In the genomic region with DNA sequence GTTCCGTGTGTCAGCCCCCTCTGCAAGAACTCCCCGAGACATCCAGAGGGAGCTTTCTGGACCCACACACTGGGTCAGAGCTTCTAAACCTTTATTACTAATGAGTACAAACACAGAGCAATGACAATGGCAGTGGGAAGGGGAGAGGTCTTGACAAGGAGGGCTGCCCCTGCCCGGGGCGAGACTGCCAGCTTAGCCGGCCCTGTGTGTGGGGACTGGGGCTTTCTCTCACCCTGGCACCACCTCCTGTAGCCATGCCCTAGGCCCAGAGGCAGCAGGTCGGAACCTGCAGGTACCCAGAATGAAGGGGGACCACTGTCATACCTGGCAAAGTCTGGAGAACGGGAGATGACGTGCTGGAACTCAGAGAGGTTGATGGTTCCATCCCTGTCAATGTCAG, we compare ENCODE assay signal across 11 cellular contexts. TPM values are rescaled to one million over a fixed set of nuclear protein-coding genes. Genes with fewer than 3 reads are reported as not detected.
DNase-seq lines count a peak whose midpoint lies in the region; ATAC-seq, FAIRE-seq and TF ChIP-seq lines count a peak whose summit lies in the region.
"Had no signal": no experiment of that assay in that cellular context is flagged by ENCODE, and none has a peak within 500 bp of the region (broad histone marks: within the 10 kb centered on the region; RNA-seq: fewer than 3 reads in every experiment).

No MANE protein-coding gene starts in this region.

- H3K4me3 ChIP-seq in kidney (ENCODE audit: low read length in 2 of 2) (no peak overlapping the region), SJCRH30 (no peak overlapping the region)

- H3K4me3 Mint-ChIP-seq in activated CD4-positive, alpha-beta T cell treated with anti-CD3 and anti-CD28 coated beads, Interleukin-2, amount 10 ng/mL, durations not matched to agents 7 days and 5 days, result peak overlapping the region; percentile 98
- peak overlapping the region; percentile 97 for H3K4me3 Mint-ChIP-seq in activated CD4-positive, alpha-beta memory T cell treated with anti-CD3 and anti-CD28 coated beads, Interleukin-2, amount 10 ng/mL, durations not matched to agents 7 days and 5 days
- H3K4me3 Mint-ChIP-seq in stimulated activated naive CD8-positive, alpha-beta T cell treated with anti-CD3 and anti-CD28 coated beads, Interleukin-15, amount 100 ng/mL, for 72 hours, result peak overlapping the region; percentile 89

- peaks cover 30% of the 10 kb centered on the region for H3K36me3 Mint-ChIP-seq in activated CD4-positive, alpha-beta T cell treated with anti-CD3 and anti-CD28 coated beads, Interleukin-2, amount 10 ng/mL, durations not matched to agents 7 days and 5 days (ENCODE audit: low read depth)
- H3K36me3 Mint-ChIP-seq in activated CD4-positive, alpha-beta memory T cell treated with anti-CD3 and anti-CD28 coated beads, Interleukin-2, amount 10 ng/mL, durations not matched to agents 7 days and 5 days (ENCODE audit: low read depth), result peaks cover 42% of the 10 kb centered on the region

- H3K9me3 ChIP-seq in kidney (ENCODE audit: control insufficient read depth in 1 of 2, low read length in 2 of 2) (no peaks in the 10 kb centered on the region), SJCRH30 (replicated peaks) (no peaks in the 10 kb centered on the region)

- H3K4me1 Mint-ChIP-seq in activated CD4-positive, alpha-beta T cell treated with anti-CD3 and anti-CD28 coated beads, Interleukin-2, amount 10 ng/mL, durations not matched to agents 7 days and 5 days, result peaks cover 53% of the 10 kb centered on the region
- H3K4me1 Mint-ChIP-seq in activated CD4-positive, alpha-beta memory T cell treated with anti-CD3 and anti-CD28 coated beads, Interleukin-2, amount 10 ng/mL, durations not matched to agents 7 days and 5 days, result peaks cover 51% of the 10 kb centered on the region
- H3K4me1 Mint-ChIP-seq in stimulated activated naive CD8-positive, alpha-beta T cell treated with anti-CD3 and anti-CD28 coated beads, Interleukin-15, amount 100 ng/mL, for 72 hours, result peaks cover 57% of the 10 kb centered on the region

- H3K27me3 ChIP-seq in SJCRH30, result no peaks in the 10 kb centered on the region
- H3K27me3 ChIP-seq: brain microvascular endothelial cell had no signal

- intact Hi-C loops in kidney (cut with DNase I), result no loop called here

- TF ChIP-seq CTCF in kidney (IDR thresholded peaks at IDR 0.05; ENCODE audit: borderline replicate concordance, extremely low read depth, insufficient read depth), result no peak

- H3K4me1 ChIP-seq in kidney (ENCODE audit: control insufficient read depth in 1 of 2, insufficient read depth in 1 of 2, low read depth in 1 of 2, low read length in 2 of 2) (peaks cover 23 to 33% of the 10 kb centered on the region in 2 donors), SJCRH30 (peaks cover 6% of the 10 kb centered on the region; the same call in 1 of the 2 replicates)

- FAIRE-seq in kidney (lab: Jason Lieb, UNC), result no peak

- no peak for ATAC-seq in stimulated activated naive CD8-positive, alpha-beta T cell treated with anti-CD3 and anti-CD28 coated beads, Interleukin-15, amount 100 ng/mL, for 72 hours
- no peak for ATAC-seq in GM21526 (IDR thresholded peaks at IDR 0.05; ENCODE audit: low FRiP score, unreplicated experiment)

- CTCF ChIA-PET in activated CD4-positive, alpha-beta T cell treated with anti-CD3 and anti-CD28 coated beads, Interleukin-2, amount 10 ng/mL, durations not matched to agents 7 days and 5 days (lab: Charles Lee), result interaction anchor here (0.9 to 3.6 kb wide), 8 partner anchors 9 to 131 kb away, joined by 3 to 17 read pairs (median 4); partner anchors contain the start of gene TTLL13
- CTCF ChIA-PET in activated CD4-positive, alpha-beta memory T cell treated with anti-CD3 and anti-CD28 coated beads, Interleukin-2, amount 10 ng/mL, durations not matched to agents 7 days and 5 days (lab: Charles Lee), result interaction anchor here (0.6 to 2.7 kb wide), 10 partner anchors 9 to 87 kb away, joined by 3 to 12 read pairs (median 6); partner anchors contain the start of gene SEMA4B

- no peaks in the 10 kb centered on the region for H3K27me3 Mint-ChIP-seq in activated CD4-positive, alpha-beta T cell treated with anti-CD3 and anti-CD28 coated beads, Interleukin-2, amount 10 ng/mL, durations not matched to agents 7 days and 5 days
- no peaks in the 10 kb centered on the region for H3K27me3 Mint-ChIP-seq in activated CD4-positive, alpha-beta memory T cell treated with anti-CD3 and anti-CD28 coated beads, Interleukin-2, amount 10 ng/mL, durations not matched to agents 7 days and 5 days
- H3K27me3 Mint-ChIP-seq in stimulated activated naive CD8-positive, alpha-beta T cell treated with anti-CD3 and anti-CD28 coated beads, Interleukin-15, amount 100 ng/mL, for 72 hours, result no peaks in the 10 kb centered on the region

- POLR2A ChIA-PET in activated CD4-positive, alpha-beta T cell treated with anti-CD3 and anti-CD28 coated beads, Interleukin-2, amount 10 ng/mL, durations not matched to agents 7 days and 5 days (lab: Charles Lee), result no interaction called here
- POLR2A ChIA-PET in activated CD4-positive, alpha-beta memory T cell treated with anti-CD3 and anti-CD28 coated beads, Interleukin-2, amount 10 ng/mL, durations not matched to agents 7 days and 5 days (lab: Charles Lee), result interaction anchor here (0.7 to 4.8 kb wide), 12 partner anchors 9 to 641 kb away, joined by 3 to 99 read pairs (median 4); partner anchors contain the start of genes IDH2, NGRN, SEMA4B and TTLL13

- peak overlapping the region; percentile 17 to 48 for H3K27ac ChIP-seq in kidney (ENCODE audit: low read depth in 2 of 2, low read length in 2 of 2)
- no peak overlapping the region for H3K27ac ChIP-seq in SJCRH30
- H3K27ac ChIP-seq: brain microvascular endothelial cell had no signal

- H3K36me3 ChIP-seq in kidney (ENCODE audit: control insufficient read depth in 1 of 2, insufficient read depth in 2 of 2, low read length in 2 of 2) (peaks cover 15 to 29% of the 10 kb centered on the region in 2 donors), SJCRH30 (no peaks in the 10 kb centered on the region)

- no peaks in the 10 kb centered on the region for H3K9me3 Mint-ChIP-seq in activated CD4-positive, alpha-beta T cell treated with anti-CD3 and anti-CD28 coated beads, Interleukin-2, amount 10 ng/mL, durations not matched to agents 7 days and 5 days
- H3K9me3 Mint-ChIP-seq in activated CD4-positive, alpha-beta memory T cell treated with anti-CD3 and anti-CD28 coated beads, Interleukin-2, amount 10 ng/mL, durations not matched to agents 7 days and 5 days, result no peaks in the 10 kb centered on the region
- no peaks in the 10 kb centered on the region for H3K9me3 Mint-ChIP-seq in stimulated activated naive CD8-positive, alpha-beta T cell treated with anti-CD3 and anti-CD28 coated beads, Interleukin-15, amount 100 ng/mL, for 72 hours

- H3K27ac Mint-ChIP-seq in activated CD4-positive, alpha-beta T cell treated with anti-CD3 and anti-CD28 coated beads, Interleukin-2, amount 10 ng/mL, durations not matched to agents 7 days and 5 days, result peak overlapping the region; percentile 97
- peak overlapping the region; percentile 92 for H3K27ac Mint-ChIP-seq in activated CD4-positive, alpha-beta memory T cell treated with anti-CD3 and anti-CD28 coated beads, Interleukin-2, amount 10 ng/mL, durations not matched to agents 7 days and 5 days
- peak overlapping the region; percentile 98 to 99 for H3K27ac Mint-ChIP-seq in stimulated activated naive CD8-positive, alpha-beta T cell treated with anti-CD3 and anti-CD28 coated beads, Interleukin-15, amount 100 ng/mL, for 72 hours

- no peak for DNase-seq in activated CD4-positive, alpha-beta T cell treated with anti-CD3 and anti-CD28 coated beads, Interleukin-2, amount 10 ng/mL, durations not matched to agents 7 days and 5 days
- no peak for DNase-seq in activated CD4-positive, alpha-beta T cell treated with anti-CD3 and anti-CD28 coated beads, Interleukin-2, amount 50 U/mL, for 1 hour
- DNase-seq in activated CD4-positive, alpha-beta memory T cell treated with anti-CD3 and anti-CD28 coated beads, Interleukin-2, amount 10 ng/mL, durations not matched to agents 7 days and 5 days, result no peak
- DNase-seq in kidney (no peak), SJCRH30 (no peak), NCI-H82 treated with DMSO at 0.1 percent for 48 hours (lab: John Stamatoyannopoulos, UW; ENCODE audit: unreplicated experiment) (no peak)
- no peak for DNase-seq in stimulated activated naive CD8-positive, alpha-beta T cell treated with anti-CD3 and anti-CD28 coated beads, Interleukin-15, amount 100 ng/mL, for 72 hours
- DNase-seq: brain microvascular endothelial cell, NCI-H1417 treated with DMSO at 0.1 percent for 48 hours, RPMI8226 had no signal

- H3K9ac ChIP-seq in kidney (ENCODE audit: low read length in 2 of 2), result peak overlapping the region in 1 of 2 donors; percentile 23

RNA-seq across cellular contexts. Expression of gene CIB1, which starts 3.1 kb away (rescaled TPM):
- 10 to 100 TPM; 75.4 to 83.5 TPM for total RNA-seq in activated CD4-positive, alpha-beta T cell treated with anti-CD3 and anti-CD28 coated beads, Interleukin-2, amount 10 ng/mL, durations not matched to agents 7 days and 5 days
- 100 to 1,000 TPM; 118 to 120 TPM for total RNA-seq in activated CD4-positive, alpha-beta memory T cell treated with anti-CD3 and anti-CD28 coated beads, Interleukin-2, amount 10 ng/mL, durations not matched to agents 7 days and 5 days
- 158 TPM for total RNA-seq in kidney
- polyA plus RNA-seq in kidney (ENCODE audit: insufficient read depth, low read depth, low replicate concordance), result 321 TPM
- 12.7 and 15.6 TPM in 2 replicates for total RNA-seq in SJCRH30 (2014; rRNA removed; shearing (Covaris generic))

RNA-seq across cellular contexts. Expression of gene GDPGP1, which starts 3.4 kb away (rescaled TPM):
- total RNA-seq in activated CD4-positive, alpha-beta T cell treated with anti-CD3 and anti-CD28 coated beads, Interleukin-2, amount 10 ng/mL, durations not matched to agents 7 days and 5 days, result 1 to 10 TPM; 9.8 to 10.0 TPM
- total RNA-seq in activated CD4-positive, alpha-beta memory T cell treated with anti-CD3 and anti-CD28 coated beads, Interleukin-2, amount 10 ng/mL, durations not matched to agents 7 days and 5 days, result 10 to 100 TPM; 10.3 to 10.5 TPM
- 15.3 TPM for total RNA-seq in kidney
- polyA plus RNA-seq in kidney (ENCODE audit: insufficient read depth, low read depth, low replicate concordance), result 4.8 TPM
- total RNA-seq in SJCRH30 (2014; rRNA removed; shearing (Covaris generic)), result 1.8 and 2.7 TPM in 2 replicates

RNA-seq across cellular contexts. Expression of gene TTLL13, which starts 18.7 kb away (rescaled TPM):
- under 1 TPM; 0.45 to 0.87 TPM for total RNA-seq in activated CD4-positive, alpha-beta T cell treated with anti-CD3 and anti-CD28 coated beads, Interleukin-2, amount 10 ng/mL, durations not matched to agents 7 days and 5 days
- total RNA-seq in activated CD4-positive, alpha-beta memory T cell treated with anti-CD3 and anti-CD28 coated beads, Interleukin-2, amount 10 ng/mL, durations not matched to agents 7 days and 5 days, result under 1 TPM; 0.45 to 0.58 TPM
- total RNA-seq in kidney, result 0.54 TPM
- polyA plus RNA-seq in kidney (ENCODE audit: insufficient read depth, low read depth, low replicate concordance), result 0.88 TPM
- not detected in 2 replicates for total RNA-seq in SJCRH30 (2014; rRNA removed; shearing (Covaris generic))

RNA-seq across cellular contexts. Expression of gene SEMA4B, which starts 29.5 kb away (rescaled TPM):
- 10 to 100 TPM; 23.4 to 26.7 TPM for total RNA-seq in activated CD4-positive, alpha-beta T cell treated with anti-CD3 and anti-CD28 coated beads, Interleukin-2, amount 10 ng/mL, durations not matched to agents 7 days and 5 days
- 10 to 100 TPM; 29.7 to 29.9 TPM for total RNA-seq in activated CD4-positive, alpha-beta memory T cell treated with anti-CD3 and anti-CD28 coated beads, Interleukin-2, amount 10 ng/mL, durations not matched to agents 7 days and 5 days
- total RNA-seq in kidney, result 190 TPM
- 28.7 TPM for polyA plus RNA-seq in kidney (ENCODE audit: insufficient read depth, low read depth, low replicate concordance)
- 2.1 and 2.2 TPM in 2 replicates for total RNA-seq in SJCRH30 (2014; rRNA removed; shearing (Covaris generic))

RNA-seq across cellular contexts. Expression of gene NGRN, which starts 34.9 kb away (rescaled TPM):
- total RNA-seq in activated CD4-positive, alpha-beta T cell treated with anti-CD3 and anti-CD28 coated beads, Interleukin-2, amount 10 ng/mL, durations not matched to agents 7 days and 5 days, result 10 to 100 TPM; 28.5 to 30.0 TPM
- 10 to 100 TPM; 27.4 to 28.3 TPM for total RNA-seq in activated CD4-positive, alpha-beta memory T cell treated with anti-CD3 and anti-CD28 coated beads, Interleukin-2, amount 10 ng/mL, durations not matched to agents 7 days and 5 days
- 81.9 TPM for total RNA-seq in kidney
- 93.8 TPM for polyA plus RNA-seq in kidney (ENCODE audit: insufficient read depth, low read depth, low replicate concordance)
- 88.9 and 93.4 TPM in 2 replicates for total RNA-seq in SJCRH30 (2014; rRNA removed; shearing (Covaris generic))
